Comparison of ENCODE assay signal across 8 cellular contexts in the genomic region with DNA sequence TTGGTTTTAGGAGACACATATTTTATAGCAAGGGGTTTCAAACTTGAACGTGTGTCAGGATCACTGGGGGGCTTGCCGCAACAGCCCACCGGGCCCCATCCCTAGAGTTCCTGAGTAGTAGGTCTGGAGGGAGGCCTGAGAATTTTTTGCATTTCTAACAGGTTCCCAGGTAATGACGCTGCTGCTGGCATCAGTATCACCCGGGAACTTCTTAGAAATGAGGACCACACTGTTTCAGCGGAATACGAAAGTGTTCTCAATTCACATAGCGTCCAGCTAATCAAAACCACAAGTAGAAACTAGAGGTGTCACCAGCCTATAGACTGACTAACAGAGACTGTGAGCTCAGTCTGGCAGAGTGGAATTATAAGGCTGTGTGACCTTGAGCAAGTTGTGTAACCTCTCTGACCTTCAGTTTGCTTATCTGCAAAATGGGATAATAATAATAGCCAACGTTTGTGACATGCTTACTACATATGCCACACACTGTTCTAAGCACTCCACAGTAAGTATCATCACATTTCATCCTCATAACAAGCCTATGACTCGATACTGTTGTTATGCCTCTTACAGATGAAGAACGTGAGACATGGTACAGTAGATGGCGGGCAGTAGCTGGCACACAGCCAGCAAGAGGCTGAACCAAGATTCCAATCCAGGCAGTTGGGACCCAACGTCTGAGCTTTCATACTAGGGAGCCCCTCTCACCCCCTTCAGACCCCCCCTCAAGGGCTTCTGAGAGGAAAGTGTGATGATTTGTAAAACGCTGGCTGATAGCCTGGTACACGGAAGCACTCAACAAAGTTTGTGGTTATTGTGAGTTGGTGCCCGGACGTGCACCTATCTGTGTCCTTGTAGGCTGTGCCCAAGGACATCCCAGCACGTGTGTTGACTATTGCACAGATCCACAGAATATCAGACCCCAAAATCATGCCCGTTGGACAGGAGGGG. TPM values are rescaled to one million over a fixed set of nuclear protein-coding genes. Genes with fewer than 3 reads are reported as not detected.
DNase-seq lines count a peak whose midpoint lies in the region; ATAC-seq and TF ChIP-seq lines count a peak whose summit lies in the region.

No MANE protein-coding gene starts in this region.

- no peaks in the 10 kb centered on the region for H4K20me1 ChIP-seq in BLaER1

- no peak overlapping the region for H3K9ac ChIP-seq in BLaER1

- peak overlapping the region; percentile 76 for H3K27ac Mint-ChIP-seq in activated naive CD4-positive, alpha-beta T cell treated with anti-CD3 and anti-CD28 coated beads, Interleukin-2, amount 50 U/mL, for 24 hours
- peak overlapping the region; percentile 72 to 99 (median 89) for H3K27ac Mint-ChIP-seq in naive B cell

- H3K36me3 Mint-ChIP-seq in activated naive CD4-positive, alpha-beta T cell treated with anti-CD3 and anti-CD28 coated beads, Interleukin-2, amount 50 U/mL, for 24 hours: no peaks in the 10 kb centered on the region
- H3K36me3 Mint-ChIP-seq in naive B cell: no peaks in the 10 kb centered on the region

- DNase-seq in RKO (ENCODE audit: low spot score) (peak; percentile 51), naive B cell (no peak), GM10266 (ENCODE audit: extremely low spot score) (no peak), NCI-H2029 treated with DMSO at 0.1 percent for 48 hours (lab: John Stamatoyannopoulos, UW) (no peak), NCI-H146 treated with DMSO at 0.1 percent for 48 hours (lab: John Stamatoyannopoulos, UW; ENCODE audit: unreplicated experiment) (no peak)

- H3K9me3 ChIP-seq in BLaER1: no peaks in the 10 kb centered on the region

- no peaks in the 10 kb centered on the region for H3K36me3 ChIP-seq in BLaER1

- H3K4me1 ChIP-seq in BLaER1: peaks cover 64% of the 10 kb centered on the region

- H3K4me3 ChIP-seq in BLaER1: no peak overlapping the region

- peak overlapping the region; percentile 99 for H3K27ac ChIP-seq in BLaER1

- ATAC-seq in naive B cell (ENCODE audit: low read depth in 2 of 2): peak; percentile 2 to 6
- no peak for ATAC-seq in HG02642 (IDR thresholded peaks at IDR 0.05; ENCODE audit: poor library complexity, unreplicated experiment)

- H3K27me3 Mint-ChIP-seq in activated naive CD4-positive, alpha-beta T cell treated with anti-CD3 and anti-CD28 coated beads, Interleukin-2, amount 50 U/mL, for 24 hours: no peaks in the 10 kb centered on the region
- no peaks in the 10 kb centered on the region for H3K27me3 Mint-ChIP-seq in naive B cell

- H3K4me3 Mint-ChIP-seq in activated naive CD4-positive, alpha-beta T cell treated with anti-CD3 and anti-CD28 coated beads, Interleukin-2, amount 50 U/mL, for 24 hours: peak overlapping the region; percentile 83
- peak overlapping the region in 6 of 8 donors; percentile 18 to 92 (median 80) for H3K4me3 Mint-ChIP-seq in naive B cell

- TF ChIP-seq CTCF in GM10266 (IDR thresholded peaks at IDR 0.05; ENCODE audit: control insufficient read depth, insufficient read depth, low read depth, missing control alignments): no peak

- H3K27me3 ChIP-seq in BLaER1: no peaks in the 10 kb centered on the region

- H3K4me1 Mint-ChIP-seq in activated naive CD4-positive, alpha-beta T cell treated with anti-CD3 and anti-CD28 coated beads, Interleukin-2, amount 50 U/mL, for 24 hours: peaks cover 68% of the 10 kb centered on the region
- peaks cover 32 to 51% (median 39%) of the 10 kb centered on the region in 3 donors for H3K4me1 Mint-ChIP-seq in naive B cell

- H3K9me3 Mint-ChIP-seq in activated naive CD4-positive, alpha-beta T cell treated with anti-CD3 and anti-CD28 coated beads, Interleukin-2, amount 50 U/mL, for 24 hours: no peaks in the 10 kb centered on the region
- peaks cover 0 to 2% (median 0%) of the 10 kb centered on the region in 7 donors for H3K9me3 Mint-ChIP-seq in naive B cell

- peak overlapping the region; percentile 76 for H3K4me2 ChIP-seq in BLaER1

RNA-seq across cellular contexts. Expression of a gene that starts 4.6 kb away (rescaled TPM):
- polyA plus RNA-seq in naive B cell (ENCODE audit: low read depth in 6 of 6): 100 to 1,000 TPM; 214 to 346 (median 290) TPM

RNA-seq across cellular contexts. Expression of a gene that starts 26.9 kb away (rescaled TPM):
- polyA plus RNA-seq in naive B cell (ENCODE audit: low read depth in 6 of 6): 1 to 10 TPM; 3.5 to 6.8 (median 5.8) TPM

RNA-seq across cellular contexts. Expression of a gene that starts 52.3 kb away (rescaled TPM):
- 1 to 10 TPM in 3 of 6 donors, under 1 TPM in 2, not detected in 1; 0.89 to 1.4 (median 1.1) TPM for polyA plus RNA-seq in naive B cell (ENCODE audit: low read depth in 6 of 6)
